9 cellular contexts compared by ENCODE assay signal in genomic region chr22:50260434-50260800, GRCh38. TPM values are rescaled to one million over a fixed set of nuclear protein-coding genes. Genes with fewer than 3 reads are reported as not detected.
A peak's percentile ranks its signal among the peaks of the same experiment; 100 is the strongest.
DNase-seq lines count a peak whose midpoint lies in the region; ATAC-seq and TF ChIP-seq lines count a peak whose summit lies in the region.
"Had no signal": no experiment of that assay in that cellular context is flagged by ENCODE, and none has a peak within 500 bp of the region (broad histone marks: within the 10 kb centered on the region; RNA-seq: fewer than 3 reads in every experiment).

No MANE protein-coding gene starts in this region.

- H3K4me1 Mint-ChIP-seq in activated T-cell treated with anti-CD3 and anti-CD28 coated beads, Interleukin-2, amount 50 U/mL, for 4 hours (ENCODE audit: low read depth), result peaks cover 8% of the 10 kb centered on the region
- H3K4me1 Mint-ChIP-seq in activated CD4-positive, alpha-beta memory T cell treated with anti-CD3 and anti-CD28 coated beads for 36 hours (ENCODE audit: low read depth), result peaks cover 5% of the 10 kb centered on the region

- peak overlapping the region; percentile 16 for H3K4me3 Mint-ChIP-seq in activated T-cell treated with anti-CD3 and anti-CD28 coated beads, Interleukin-2, amount 50 U/mL, for 4 hours
- H3K4me3 Mint-ChIP-seq in activated CD4-positive, alpha-beta memory T cell treated with anti-CD3 and anti-CD28 coated beads for 36 hours, result peak overlapping the region; percentile 35

- CTCF ChIA-PET in activated CD4-positive, alpha-beta memory T cell treated with anti-CD3 and anti-CD28 coated beads for 36 hours (lab: Charles Lee), result interaction anchor here (1.0 to 1.3 kb wide), 2 partner anchors 16 to 360 kb away, joined by 3 to 4 read pairs; no protein-coding TSS in a partner anchor

- no peak for DNase-seq in activated T-cell treated with anti-CD3 and anti-CD28 coated beads, Interleukin-2, amount 50 U/mL, for 4 hours
- DNase-seq in activated T-cell treated with anti-CD3 and anti-CD28 coated beads for 4 hours (no peak), thoracic aorta (ENCODE audit: low spot score) (no peak), mesenteric fat pad (ENCODE audit: low spot score) (no peak)
- no peak for DNase-seq in activated CD4-positive, alpha-beta memory T cell treated with anti-CD3 and anti-CD28 coated beads for 36 hours
- DNase-seq: DMS79 had no signal

- no peaks in the 10 kb centered on the region for H3K9me3 Mint-ChIP-seq in activated T-cell treated with anti-CD3 and anti-CD28 coated beads, Interleukin-2, amount 50 U/mL, for 4 hours
- no peaks in the 10 kb centered on the region for H3K9me3 Mint-ChIP-seq in activated CD4-positive, alpha-beta memory T cell treated with anti-CD3 and anti-CD28 coated beads for 36 hours

- H3K27ac ChIP-seq in thoracic aorta, result no peak overlapping the region

- H3K27me3 Mint-ChIP-seq in activated T-cell treated with anti-CD3 and anti-CD28 coated beads, Interleukin-2, amount 50 U/mL, for 4 hours (ENCODE audit: low read depth), result peaks cover 29% of the 10 kb centered on the region
- H3K27me3 Mint-ChIP-seq in activated CD4-positive, alpha-beta memory T cell treated with anti-CD3 and anti-CD28 coated beads for 36 hours, result peaks cover 19% of the 10 kb centered on the region

- H3K27me3 ChIP-seq in iPS-15b (ENCODE audit: control insufficient read depth, insufficient read depth, low read length) (no peaks in the 10 kb centered on the region), thoracic aorta (replicated peaks; ENCODE audit: insufficient read depth) (peaks cover 7% of the 10 kb centered on the region)

- H3K27ac Mint-ChIP-seq in activated CD4-positive, alpha-beta memory T cell treated with anti-CD3 and anti-CD28 coated beads for 36 hours, result no peak overlapping the region

- H3K36me3 Mint-ChIP-seq in activated T-cell treated with anti-CD3 and anti-CD28 coated beads, Interleukin-2, amount 50 U/mL, for 4 hours (ENCODE audit: insufficient read depth), result no peaks in the 10 kb centered on the region
- no peaks in the 10 kb centered on the region for H3K36me3 Mint-ChIP-seq in activated CD4-positive, alpha-beta memory T cell treated with anti-CD3 and anti-CD28 coated beads for 36 hours

- H3K4me3 ChIP-seq in iPS-15b (ENCODE audit: low read depth, low read length) (peak overlapping the region; percentile 63), thoracic aorta (peak overlapping the region; percentile 69)

- intact Hi-C loops in activated CD4-positive, alpha-beta memory T cell treated with anti-CD3 and anti-CD28 coated beads for 36 hours (cut with micrococcal nuclease), result no loop called here

- peaks cover 13% of the 10 kb centered on the region for H3K36me3 ChIP-seq in iPS-15b (ENCODE audit: control insufficient read depth, insufficient read depth, low read length)
- H3K36me3 ChIP-seq in thoracic aorta, result no peaks in the 10 kb centered on the region

- H3K9me3 ChIP-seq in iPS-15b (ENCODE audit: control insufficient read depth, insufficient read depth, low read length), result no peaks in the 10 kb centered on the region
- no peaks in the 10 kb centered on the region for H3K9me3 ChIP-seq in thoracic aorta

- H3K9ac ChIP-seq in iPS-15b (ENCODE audit: low read depth, low read length), result peak overlapping the region; percentile 47

- POLR2A ChIA-PET in activated CD4-positive, alpha-beta memory T cell treated with anti-CD3 and anti-CD28 coated beads for 36 hours (lab: Charles Lee), result interaction anchor here (3.5 kb wide), 1 partner anchor 9 kb away, joined by 15 read pairs; the partner anchor contains the start of gene HDAC10

- TF ChIP-seq CTCF in thoracic aorta (IDR thresholded peaks at IDR 0.05), result no peak

- H3K4me1 ChIP-seq in iPS-15b (ENCODE audit: control insufficient read depth, insufficient read depth, low read length) (peaks cover 11% of the 10 kb centered on the region), thoracic aorta (ENCODE audit: control insufficient read depth in 1 of 2, low read depth in 2 of 2) (peaks cover 11 to 14% of the 10 kb centered on the region in 2 donors)

- ATAC-seq in activated T-cell treated with anti-CD3 and anti-CD28 coated beads, Interleukin-2, amount 50 U/mL, for 4 hours, result no peak
- ATAC-seq in thoracic aorta (ENCODE audit: insufficient number of reproducible peaks, low FRiP score, low read depth), result no peak
- ATAC-seq in GM19452 (IDR thresholded peaks at IDR 0.05; ENCODE audit: unreplicated experiment), result no peak
- ATAC-seq in GM18519 (IDR thresholded peaks at IDR 0.05; ENCODE audit: low FRiP score, unreplicated experiment), result no peak

RNA-seq across cellular contexts. Expression of gene MAPK12, which starts 1.1 kb away (rescaled TPM):
- 1 to 10 TPM; 3.3 to 4.3 (median 3.9) TPM for total RNA-seq in activated T-cell treated with anti-CD3 and anti-CD28 coated beads, Interleukin-2, amount 50 U/mL, for 4 hours
- 1 to 10 TPM; 9.1 to 9.7 TPM for total RNA-seq in activated CD4-positive, alpha-beta memory T cell treated with anti-CD3 and anti-CD28 coated beads for 36 hours
- total RNA-seq in thoracic aorta (10 to 100 TPM in 1 of 2 donors, 1 to 10 TPM in 1; 8.9 to 10.4 TPM), mesenteric fat pad (20.0 TPM)

RNA-seq across cellular contexts. Expression of gene HDAC10, which starts 9.4 kb away (rescaled TPM):
- 10 to 100 TPM; 45.1 to 50.6 (median 48.2) TPM for total RNA-seq in activated T-cell treated with anti-CD3 and anti-CD28 coated beads, Interleukin-2, amount 50 U/mL, for 4 hours
- 10 to 100 TPM; 46.1 to 47.6 TPM for total RNA-seq in activated CD4-positive, alpha-beta memory T cell treated with anti-CD3 and anti-CD28 coated beads for 36 hours
- total RNA-seq in thoracic aorta (10 to 100 TPM; 55.2 to 60.0 TPM), mesenteric fat pad (24.4 TPM)

RNA-seq across cellular contexts. Expression of gene MAPK11, which starts 9.8 kb away (rescaled TPM):
- 10 to 100 TPM in 1 of 3 donors, 1 to 10 TPM in 2; 9.4 to 10.1 (median 9.8) TPM for total RNA-seq in activated T-cell treated with anti-CD3 and anti-CD28 coated beads, Interleukin-2, amount 50 U/mL, for 4 hours
- total RNA-seq in activated CD4-positive, alpha-beta memory T cell treated with anti-CD3 and anti-CD28 coated beads for 36 hours, result 10 to 100 TPM; 23.1 to 24.6 TPM
- total RNA-seq in thoracic aorta (1 to 10 TPM; 5.8 to 8.8 TPM), mesenteric fat pad (24.2 TPM)

RNA-seq across cellular contexts. Expression of gene TUBGCP6, which starts 15.6 kb away (rescaled TPM):
- 10 to 100 TPM; 44.5 to 50.6 (median 48.3) TPM for total RNA-seq in activated T-cell treated with anti-CD3 and anti-CD28 coated beads, Interleukin-2, amount 50 U/mL, for 4 hours
- total RNA-seq in activated CD4-positive, alpha-beta memory T cell treated with anti-CD3 and anti-CD28 coated beads for 36 hours, result 10 to 100 TPM; 41.4 to 43.8 TPM
- total RNA-seq in thoracic aorta, result 10 to 100 TPM; 52.3 to 80.1 TPM
- total RNA-seq in mesenteric fat pad, result 27.6 TPM

RNA-seq across cellular contexts. Expression of gene PLXNB2, which starts 47.0 kb away (rescaled TPM):
- total RNA-seq in activated T-cell treated with anti-CD3 and anti-CD28 coated beads, Interleukin-2, amount 50 U/mL, for 4 hours, result 1 to 10 TPM; 4.0 to 4.8 (median 4.7) TPM
- total RNA-seq in activated CD4-positive, alpha-beta memory T cell treated with anti-CD3 and anti-CD28 coated beads for 36 hours, result 1 to 10 TPM; 6.3 to 8.3 TPM
- 100 to 1,000 TPM; 169 to 218 TPM for total RNA-seq in thoracic aorta
- total RNA-seq in mesenteric fat pad, result 108 TPM
